8 cellular contexts compared by ENCODE assay signal in the genomic region with DNA sequence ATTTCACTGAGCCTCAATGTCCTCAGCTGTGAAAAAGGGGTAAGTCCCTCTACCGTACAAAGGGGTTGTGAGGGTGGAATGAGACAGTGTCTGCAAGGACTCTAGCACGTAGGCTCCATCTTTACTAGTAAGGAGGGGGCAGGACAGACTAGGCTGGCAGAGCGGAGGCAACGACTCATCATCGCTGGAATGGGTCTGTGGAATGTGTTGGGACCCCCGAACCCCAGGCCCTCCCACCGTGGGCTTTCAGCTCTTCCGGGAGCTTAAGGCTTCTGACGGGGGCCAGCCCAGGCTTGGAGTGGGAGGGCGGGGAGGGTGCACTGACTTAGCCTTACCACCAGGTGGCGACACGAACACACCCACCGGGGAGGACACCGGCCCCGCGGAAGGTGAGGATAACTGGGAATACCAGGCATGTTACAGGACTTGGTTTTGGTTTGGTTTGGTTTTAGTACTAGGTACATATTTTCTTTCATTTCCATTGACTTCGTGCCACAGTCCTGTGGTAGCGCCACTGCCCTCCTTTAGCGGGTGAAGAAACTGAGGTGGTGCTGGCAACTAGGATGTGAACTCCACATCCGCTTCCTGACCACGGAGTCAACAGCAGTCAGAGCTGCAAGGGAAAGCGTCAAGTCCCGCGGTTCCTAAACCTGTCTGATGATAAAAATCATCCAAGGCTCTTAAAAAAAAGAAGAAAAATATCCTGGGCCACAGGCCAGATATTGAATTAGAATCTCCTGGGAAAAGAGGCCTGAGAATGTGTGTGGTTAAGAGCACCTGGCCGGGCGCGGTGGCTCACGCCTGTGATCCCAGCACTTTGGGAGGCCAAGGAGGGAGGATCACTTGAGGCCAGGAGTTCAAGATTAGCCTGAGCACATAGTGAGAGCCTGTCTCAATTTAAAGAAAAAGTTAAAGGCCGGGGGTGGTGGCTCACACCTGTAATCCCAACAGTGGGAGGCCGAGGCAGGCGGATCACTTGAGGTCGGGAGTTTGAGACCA. TPM values are rescaled to one million over a fixed set of nuclear protein-coding genes. Genes with fewer than 3 reads are reported as not detected.
DNase-seq lines count a peak whose midpoint lies in the region; ATAC-seq and TF ChIP-seq lines count a peak whose summit lies in the region.

No MANE protein-coding gene starts in this region.

- H2BK15ac ChIP-seq in H9 (ENCODE audit: low read depth, low read length): no peak overlapping the region

- no peaks in the 10 kb centered on the region; a peak in 1 of 7 replicates for H3K36me3 Mint-ChIP-seq in H9 (ENCODE audit: insufficient read depth in 1 of 3, low read depth in 3 of 3)

- H3K36me3 ChIP-seq in lower lobe of right lung: no peaks in the 10 kb centered on the region

- H4K8ac ChIP-seq in H9 (replicated peaks; ENCODE audit: insufficient read length, low read depth, low read length): no peak overlapping the region

- H4K91ac ChIP-seq in H9 (ENCODE audit: insufficient read length, low read depth, low read length): no peak overlapping the region

- H4K5ac ChIP-seq in H9 (ENCODE audit: insufficient read length, low read depth, low read length): no peak overlapping the region

- H3K9ac ChIP-seq in H9 (ENCODE audit: extremely low read depth, insufficient read length, low read length): no peak overlapping the region

- no peaks in the 10 kb centered on the region for H3K27me3 ChIP-seq in H9 (ENCODE audit: insufficient read depth, low read length)
- H3K27me3 ChIP-seq in lower lobe of right lung (ENCODE audit: low read depth): no peaks in the 10 kb centered on the region

- no peak overlapping the region for H3K14ac ChIP-seq in H9 (ENCODE audit: insufficient read depth, low read length)

- no peak overlapping the region for H3K56ac ChIP-seq in H9 (ENCODE audit: insufficient read length, low read depth, low read length)

- no peak overlapping the region for H3T11ph ChIP-seq in H9 (ENCODE audit: low read length)

- no peak overlapping the region for H3K18ac ChIP-seq in H9 (ENCODE audit: insufficient read length, low read depth, low read length)

- no CpG with 5 or more reads among the region's 32 CpGs for WGBS in H9 (ENCODE audit: extremely low coverage, insufficient read length, low lambda C conversion rate)

- H2BK5ac ChIP-seq in H9 (ENCODE audit: insufficient read length, low read length): no peak overlapping the region

- H3K27ac ChIP-seq in H9 (ENCODE audit: insufficient read length, low read depth, low read length): no peak overlapping the region
- H3K27ac ChIP-seq in lower lobe of right lung: no peak overlapping the region

- TF ChIP-seq CTCF in H9 (conservative IDR thresholded peaks at IDR 0.05): peak; percentile 99
- peak; percentile 99 for TF ChIP-seq CTCF in lower lobe of right lung (IDR thresholded peaks at IDR 0.05)

- H3K4me2 ChIP-seq in H9 (ENCODE audit: insufficient read depth, insufficient read length, low read length): peak overlapping the region; percentile 20

- H2AFZ ChIP-seq in H9 (ENCODE audit: low read length): peak overlapping the region; percentile 14

- H3K4me3 Mint-ChIP-seq in H9: peak overlapping the region in 1 of 2 experiments; percentile 31; a peak in 1 of 5 replicates

- no peak overlapping the region for H2AK5ac ChIP-seq in H9 (ENCODE audit: insufficient read length, low read length)

- H2BK20ac ChIP-seq in H9 (ENCODE audit: low read depth, low read length, poor library complexity, severe bottlenecking): no peak overlapping the region

- H3K9me3 Mint-ChIP-seq in H9: peaks cover 0 to 2% of the 10 kb centered on the region in 2 experiments; a peak in 2 of 5 replicates

- ATAC-seq in lower lobe of right lung (peak; percentile 94), HG03378 (IDR thresholded peaks at IDR 0.05; ENCODE audit: unreplicated experiment) (no peak)

- H3K9me3 ChIP-seq in H9 (ENCODE audit: control insufficient read depth, low read depth, low read length) (no peaks in the 10 kb centered on the region), lower lobe of right lung (no peaks in the 10 kb centered on the region)

- H3K27ac Mint-ChIP-seq in H9: peak overlapping the region in 1 of 3 experiments; percentile 46; a peak in 1 of 7 replicates

- no peak overlapping the region for H3K23ac ChIP-seq in H9 (ENCODE audit: insufficient read length, low read depth, low read length)

- no peak overlapping the region for H2BK120ac ChIP-seq in H9 (ENCODE audit: low read depth, low read length, poor library complexity, severe bottlenecking)

- no peak overlapping the region for H2BK12ac ChIP-seq in H9 (ENCODE audit: insufficient read length, low read depth, low read length)

- no peaks in the 10 kb centered on the region for H3K79me1 ChIP-seq in H9 (ENCODE audit: insufficient read depth, low read depth, low read length, poor library complexity, severe bottlenecking)

- H4K20me1 ChIP-seq in H9 (ENCODE audit: control insufficient read depth, insufficient read depth, insufficient read length): no peaks in the 10 kb centered on the region

- H3K79me2 ChIP-seq in H9 (ENCODE audit: insufficient read depth, low read length): no peaks in the 10 kb centered on the region

- peaks cover 15 to 17% of the 10 kb centered on the region in 2 experiments for H3K4me1 Mint-ChIP-seq in H9

- no peak overlapping the region for H3K4ac ChIP-seq in H9 (ENCODE audit: low read depth, low read length)

- H3K4me3 ChIP-seq in lower lobe of right lung: peak overlapping the region; percentile 39

- H3K4me1 ChIP-seq in H9 (ENCODE audit: insufficient read depth, low read length) (no peaks in the 10 kb centered on the region), lower lobe of right lung (peaks cover 10% of the 10 kb centered on the region)

- H3K27me3 Mint-ChIP-seq in H9 (ENCODE audit: low read depth): peaks cover 6% of the 10 kb centered on the region

- peak in 10 of 14 donors; percentile 5 to 64 (median 30) for DNase-seq in C1 segment of cervical spinal cord (lab: John Stamatoyannopoulos, UW)
- peak; percentile 84 for DNase-seq in H9
- DNase-seq in NCI-H226: peak; percentile 29
- DNase-seq in activated CD4-positive, alpha-beta T cell treated with anti-CD3 and anti-CD28 coated beads, Interleukin-2, amount 50 U/mL, for 24 hours (ENCODE audit: low read depth in 1 of 2, low spot score in 1 of 2): peak; percentile 72 to 75
- DNase-seq in dermis microvascular lymphatic vessel endothelial cell (ENCODE audit: low read depth in 2 of 2): peak; percentile 15 to 58
- peak; percentile 84 for DNase-seq in lower lobe of right lung
- DNase-seq in stimulated activated CD4-positive, alpha-beta T cell treated with anti-CD3 and anti-CD28 coated beads, TNF-alpha, amount 100 ng/mL, for 48 hours (ENCODE audit: low read depth in 3 of 3): peak; percentile 55 to 74 (median 73)

- intact Hi-C loops in lower lobe of right lung (cut with DNase I): no loop called here

- no peaks in the 10 kb centered on the region for H3K23me2 ChIP-seq in H9 (ENCODE audit: insufficient read length, low read depth, low read length, poor library complexity, severe bottlenecking)

RNA-seq across cellular contexts. Expression of a gene that starts 10.3 kb away (rescaled TPM):
- total RNA-seq in H9 (2021): 0.29 TPM in 1 of 2 replicates, not detected in the other
- not detected in 2 replicates for total RNA-seq in dermis microvascular lymphatic vessel endothelial cell
- not detected for total RNA-seq in lower lobe of right lung

RNA-seq across cellular contexts. Expression of a gene that starts 26.1 kb away (rescaled TPM):
- total RNA-seq in H9 (2021): 24.3 and 27.0 TPM in 2 replicates
- 0.13 and 0.26 TPM in 2 replicates for total RNA-seq in dermis microvascular lymphatic vessel endothelial cell
- total RNA-seq in lower lobe of right lung: 17.0 TPM

RNA-seq across cellular contexts. Expression of a gene that starts 54.8 kb away (rescaled TPM):
- 1,826 and 1,830 TPM in 2 replicates for total RNA-seq in H9 (2021)
- total RNA-seq in dermis microvascular lymphatic vessel endothelial cell: 1,744 and 1,805 TPM in 2 replicates
- 1,025 TPM for total RNA-seq in lower lobe of right lung

Comparison
In these comparisons a context has a peak if more than half of its experiments do, and no peak if none do; other contexts are left out.
1. DNase-seq: peak in every context shown above with its lines; median percentile 84 in H9; 84 in lower lobe of right lung; 74 in activated CD4-positive, alpha-beta T cell treated with anti-CD3 and anti-CD28 coated beads, Interleukin-2, amount 50 U/mL, for 24 hours; 73 in stimulated activated CD4-positive, alpha-beta T cell treated with anti-CD3 and anti-CD28 coated beads, TNF-alpha, amount 100 ng/mL, for 48 hours; 36 in dermis microvascular lymphatic vessel endothelial cell; 30 in C1 segment of cervical spinal cord; 29 in NCI-H226.
2. RNA of a gene that starts 26.1 kb away (total RNA-seq): 24.3 to 27.0 TPM in H9 and 17.0 TPM in lower lobe of right lung (single experiment); 0.13 to 0.26 TPM in dermis microvascular lymphatic vessel endothelial cell; every median in the first group is over 10 times any median in the second.